16 cellular contexts compared by ENCODE assay signal in the genomic region with DNA sequence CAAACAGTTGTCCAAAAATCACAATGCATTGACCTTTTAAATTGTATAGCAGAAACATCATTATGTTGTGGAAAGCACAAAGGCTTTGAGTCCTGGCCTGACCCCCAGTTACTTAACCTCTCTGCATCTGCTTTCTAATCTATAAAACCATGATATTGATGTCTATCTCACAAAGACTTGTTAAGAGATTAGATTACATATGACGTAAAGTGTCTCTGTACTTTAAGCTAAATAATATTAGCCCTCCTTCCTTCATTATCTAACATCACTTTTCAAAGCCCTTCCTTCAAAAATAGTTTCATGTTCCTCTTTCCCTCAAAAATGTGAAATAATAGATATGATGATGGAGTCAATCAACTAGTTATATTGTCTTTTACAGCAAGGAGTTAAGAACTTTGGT.
"Had no signal": no experiment of that assay in that cellular context is flagged by ENCODE, and none has a peak within 500 bp of the region (broad histone marks: within the 10 kb centered on the region; RNA-seq: fewer than 3 reads in every experiment).

No MANE protein-coding gene starts in this region.

- H3K4me3 ChIP-seq: adrenal gland, dorsolateral prefrontal cortex, left ventricle myocardium inferior, ovary, thyroid gland had no signal

- H3K27me3 ChIP-seq: adrenal gland, ovary, thyroid gland had no signal

- H3K27ac ChIP-seq: adrenal gland, dorsolateral prefrontal cortex, left ventricle myocardium inferior, ovary, thyroid gland had no signal

- H3K36me3 ChIP-seq: adrenal gland, left ventricle myocardium inferior, ovary, thyroid gland had no signal

- DNase-seq: activated CD4-positive, alpha-beta T cell treated with anti-CD3 and anti-CD28 coated beads, Interleukin-2, amount 10 ng/mL, durations not matched to agents 7 days and 5 days; activated CD4-positive, CD25-positive, alpha-beta regulatory T cell; activated naive CD4-positive, alpha-beta T cell treated with anti-CD3 and anti-CD28 coated beads, Interleukin-2, amount 10 ng/mL, durations not matched to agents 7 days and 5 days; activated T-cell treated with anti-CD3 and anti-CD28 coated beads for 4 hours; adrenal gland; cerebellar nuclear complex; dorsolateral prefrontal cortex; foreskin melanocyte; head of caudate nucleus; islet precursor cell; left ventricle myocardium inferior; ovary; thyroid gland had no signal

- ATAC-seq: activated T-helper 17 cell treated with anti-CD3 and anti-CD28 coated beads, Interleukin-2, amount 50 U/mL, for 72 hours; esophagus mucosa; stimulated activated effector memory CD8-positive, alpha-beta T cell treated with anti-CD3 and anti-CD28 coated beads, Interleukin-12 subunit alpha, Interleukin-12 subunit beta, amount 100 ng/mL, for 72 hours had no signal

- H3K9me3 ChIP-seq: adrenal gland, left ventricle myocardium inferior, ovary, thyroid gland had no signal
